In genomic region chr10:67912330-67912946, GRCh38 we compare ENCODE assay signal across 18 cellular contexts. TPM values are rescaled to one million over a fixed set of nuclear protein-coding genes. Genes with fewer than 3 reads are reported as not detected.
A peak's percentile ranks its signal among the peaks of the same experiment; 100 is the strongest.
DNase-seq lines count a peak whose midpoint lies in the region; ATAC-seq lines count a peak whose summit lies in the region.
"Had no signal": no experiment of that assay in that cellular context is flagged by ENCODE, and none has a peak within 500 bp of the region (broad histone marks: within the 10 kb centered on the region; RNA-seq: fewer than 3 reads in every experiment).

No MANE protein-coding gene starts in this region.

- no peak overlapping the region for H3K4ac ChIP-seq in mesenchymal stem cell (ENCODE audit: low read depth in 1 of 2, low read length in 2 of 2)

- intact Hi-C loops in activated CD4-positive, alpha-beta T cell treated with anti-CD3 and anti-CD28 coated beads for 36 hours (cut with DNase I, micrococcal nuclease), result no loop called here
- intact Hi-C loops in activated T-helper 1 cell treated with anti-CD3 and anti-CD28 coated beads, Interleukin-12 subunit alpha, Interleukin-12 subunit beta, Interleukin-2, Interleukin-4 antibody, amounts not matched to agents 30 ng/mL and 10 ng/mL and 1 ng/mL, durations not matched to agents 14 hours and 24 hours and 36 hours (cut with micrococcal nuclease), result no loop called here

- H3K4me1 ChIP-seq in mesenchymal stem cell (ENCODE audit: control insufficient read depth, insufficient read depth, low read depth, low read length), result no peaks in the 10 kb centered on the region
- H3K4me1 ChIP-seq: prostate gland had no signal

- no peak overlapping the region for H2BK5ac ChIP-seq in mesenchymal stem cell (ENCODE audit: low read depth, low read length, poor library complexity, severe bottlenecking)

- H3K27me3 Mint-ChIP-seq in activated CD4-positive, alpha-beta T cell treated with anti-CD3 and anti-CD28 coated beads for 36 hours, result no peaks in the 10 kb centered on the region
- H3K27me3 Mint-ChIP-seq in activated T-helper 1 cell treated with anti-CD3 and anti-CD28 coated beads, Interleukin-12 subunit alpha, Interleukin-12 subunit beta, Interleukin-2, Interleukin-4 antibody, amounts not matched to agents 30 ng/mL and 10 ng/mL and 1 ng/mL, durations not matched to agents 14 hours and 24 hours and 36 hours (ENCODE audit: insufficient read depth), result no peaks in the 10 kb centered on the region

- H3K36me3 Mint-ChIP-seq in activated CD4-positive, alpha-beta T cell treated with anti-CD3 and anti-CD28 coated beads for 36 hours (ENCODE audit: low read depth), result peaks cover 58% of the 10 kb centered on the region
- peaks cover 57% of the 10 kb centered on the region for H3K36me3 Mint-ChIP-seq in activated T-helper 1 cell treated with anti-CD3 and anti-CD28 coated beads, Interleukin-12 subunit alpha, Interleukin-12 subunit beta, Interleukin-2, Interleukin-4 antibody, amounts not matched to agents 30 ng/mL and 10 ng/mL and 1 ng/mL, durations not matched to agents 14 hours and 24 hours and 36 hours (ENCODE audit: low read depth)

- no peak overlapping the region for H2BK15ac ChIP-seq in mesenchymal stem cell (ENCODE audit: low read depth, poor library complexity, severe bottlenecking)

- no peak overlapping the region for H3K9ac ChIP-seq in mesenchymal stem cell (ENCODE audit: low read length)

- 85% methylated on average over 2 of the region's 2 CpGs for WGBS in mesenchymal stem cell

- no peak overlapping the region for H3K4me3 Mint-ChIP-seq in activated CD4-positive, alpha-beta T cell treated with anti-CD3 and anti-CD28 coated beads for 36 hours
- no peak overlapping the region for H3K4me3 Mint-ChIP-seq in activated T-helper 1 cell treated with anti-CD3 and anti-CD28 coated beads, Interleukin-12 subunit alpha, Interleukin-12 subunit beta, Interleukin-2, Interleukin-4 antibody, amounts not matched to agents 30 ng/mL and 10 ng/mL and 1 ng/mL, durations not matched to agents 14 hours and 24 hours and 36 hours

- CTCF ChIA-PET in activated CD4-positive, alpha-beta T cell treated with anti-CD3 and anti-CD28 coated beads for 36 hours (lab: Charles Lee), result interaction anchor here (0.7 to 1.7 kb wide), 4 partner anchors 18 to 243 kb away, joined by 3 to 5 read pairs (median 4); no protein-coding TSS in a partner anchor

- peaks cover 7% of the 10 kb centered on the region for H3K79me1 ChIP-seq in mesenchymal stem cell (replicated peaks; ENCODE audit: low read length, poor library complexity, severe bottlenecking)

- no peak overlapping the region for H2AFZ ChIP-seq in mesenchymal stem cell (ENCODE audit: low read depth, low read length)
- H2AFZ ChIP-seq: PC-9 had no signal

- peaks cover 35% of the 10 kb centered on the region for H3K4me1 Mint-ChIP-seq in activated CD4-positive, alpha-beta T cell treated with anti-CD3 and anti-CD28 coated beads for 36 hours
- peaks cover 16% of the 10 kb centered on the region for H3K4me1 Mint-ChIP-seq in activated T-helper 1 cell treated with anti-CD3 and anti-CD28 coated beads, Interleukin-12 subunit alpha, Interleukin-12 subunit beta, Interleukin-2, Interleukin-4 antibody, amounts not matched to agents 30 ng/mL and 10 ng/mL and 1 ng/mL, durations not matched to agents 14 hours and 24 hours and 36 hours (ENCODE audit: low read depth)

- H2BK12ac ChIP-seq in mesenchymal stem cell (ENCODE audit: low read length in 2 of 2), result no peak overlapping the region

- H3K27ac ChIP-seq in mesenchymal stem cell (ENCODE audit: low read length, poor library complexity, severe bottlenecking), result no peak overlapping the region
- H3K27ac ChIP-seq: coronary artery, epithelial cell of prostate, PC-9, prostate gland, VCaP had no signal

- no peaks in the 10 kb centered on the region for H3K9me3 ChIP-seq in mesenchymal stem cell (ENCODE audit: control insufficient read depth, low read length)
- H3K9me3 ChIP-seq: prostate gland had no signal

- H3K9me3 Mint-ChIP-seq in activated CD4-positive, alpha-beta T cell treated with anti-CD3 and anti-CD28 coated beads for 36 hours (ENCODE audit: low read depth), result no peaks in the 10 kb centered on the region
- no peaks in the 10 kb centered on the region for H3K9me3 Mint-ChIP-seq in activated T-helper 1 cell treated with anti-CD3 and anti-CD28 coated beads, Interleukin-12 subunit alpha, Interleukin-12 subunit beta, Interleukin-2, Interleukin-4 antibody, amounts not matched to agents 30 ng/mL and 10 ng/mL and 1 ng/mL, durations not matched to agents 14 hours and 24 hours and 36 hours

- no peak overlapping the region for H3K4me2 ChIP-seq in mesenchymal stem cell (ENCODE audit: low read length, poor library complexity, severe bottlenecking)
- H3K4me2 ChIP-seq: PC-9 had no signal

- no peak overlapping the region for H3K14ac ChIP-seq in mesenchymal stem cell (ENCODE audit: low read length in 2 of 2)

- H3K27ac Mint-ChIP-seq in activated CD4-positive, alpha-beta T cell treated with anti-CD3 and anti-CD28 coated beads for 36 hours, result peak overlapping the region; percentile 68
- H3K27ac Mint-ChIP-seq in activated T-helper 1 cell treated with anti-CD3 and anti-CD28 coated beads, Interleukin-12 subunit alpha, Interleukin-12 subunit beta, Interleukin-2, Interleukin-4 antibody, amounts not matched to agents 30 ng/mL and 10 ng/mL and 1 ng/mL, durations not matched to agents 14 hours and 24 hours and 36 hours, result peak overlapping the region; percentile 54

- H3K27me3 ChIP-seq in mesenchymal stem cell (ENCODE audit: control insufficient read depth in 1 of 2, insufficient read depth in 1 of 2, low read length in 2 of 2), result no peaks in the 10 kb centered on the region

- H2BK120ac ChIP-seq in mesenchymal stem cell (ENCODE audit: low read depth, low read length), result no peak overlapping the region

- no peak overlapping the region for H4K8ac ChIP-seq in mesenchymal stem cell (ENCODE audit: low read length)

- POLR2A ChIA-PET in activated CD4-positive, alpha-beta T cell treated with anti-CD3 and anti-CD28 coated beads for 36 hours (lab: Charles Lee), result interaction anchor here (0.6 kb wide), 1 partner anchor 8 kb away, joined by 5 read pairs; no protein-coding TSS in a partner anchor

- no peak for DNase-seq in activated CD4-positive, alpha-beta T cell treated with anti-CD3 and anti-CD28 coated beads for 36 hours
- DNase-seq in activated CD4-positive, alpha-beta T cell treated with anti-CD3 and anti-CD28 coated beads for 1 hour, result no peak
- DNase-seq in GM03348 (ENCODE audit: low spot score), result peak; percentile 38
- DNase-seq in activated T-helper 1 cell treated with anti-CD3 and anti-CD28 coated beads, Interleukin-12 subunit alpha, Interleukin-12 subunit beta, Interleukin-2, Interleukin-4 antibody, amounts not matched to agents 30 ng/mL and 10 ng/mL and 1 ng/mL, durations not matched to agents 14 hours and 24 hours and 36 hours (ENCODE audit: low spot score), result no peak
- DNase-seq in mesenchymal stem cell, result peak; percentile 21
- DNase-seq in kidney glomerular epithelial cell (lab: John Stamatoyannopoulos, UW), result no peak
- DNase-seq: 8988T; activated CD8-positive, alpha-beta memory T cell treated with anti-CD3 and anti-CD28 coated beads, Interleukin-2, amount 50 U/mL, for 48 hours; amygdala; NCI-H1694; PC-9; substantia nigra had no signal

- peaks cover 14 to 93% of the 10 kb centered on the region in 2 experiments for H3K36me3 ChIP-seq in mesenchymal stem cell (ENCODE audit: control insufficient read depth in 1 of 2, insufficient read depth in 2 of 2, low read depth in 1 of 2, low read length in 2 of 2)

- peak; percentile 56 for ATAC-seq in activated CD4-positive, alpha-beta T cell treated with anti-CD3 and anti-CD28 coated beads for 36 hours
- ATAC-seq in GM18868 (IDR thresholded peaks at IDR 0.05; ENCODE audit: unreplicated experiment), result no peak
- ATAC-seq in HG02623 (IDR thresholded peaks at IDR 0.05; ENCODE audit: unreplicated experiment), result no peak

- no peak overlapping the region for H3K4me3 ChIP-seq in mesenchymal stem cell (ENCODE audit: insufficient read depth in 1 of 2, low read depth in 1 of 2, low read length in 2 of 2)
- H3K4me3 ChIP-seq: coronary artery, PC-9, prostate gland had no signal

- H3K23ac ChIP-seq in mesenchymal stem cell (ENCODE audit: low read length in 2 of 2), result no peak overlapping the region

- no peak overlapping the region for H4K91ac ChIP-seq in mesenchymal stem cell (ENCODE audit: low read length)

- H3K18ac ChIP-seq in mesenchymal stem cell (ENCODE audit: low read depth in 1 of 2, low read length in 2 of 2), result no peak overlapping the region

- no peak overlapping the region for H2AK5ac ChIP-seq in mesenchymal stem cell (ENCODE audit: low read length, severe bottlenecking)

RNA-seq across cellular contexts. Expression of gene SIRT1, which starts 28.0 kb away (rescaled TPM):
- total RNA-seq in activated CD4-positive, alpha-beta T cell treated with anti-CD3 and anti-CD28 coated beads for 36 hours, result 10 to 100 TPM; 19.6 to 23.5 TPM
- total RNA-seq in activated T-helper 1 cell treated with anti-CD3 and anti-CD28 coated beads, Interleukin-12 subunit alpha, Interleukin-12 subunit beta, Interleukin-2, Interleukin-4 antibody, amounts not matched to agents 30 ng/mL and 10 ng/mL and 1 ng/mL, durations not matched to agents 14 hours and 24 hours and 36 hours, result 27.4 and 29.3 TPM in 2 replicates
- polyA plus RNA-seq in mesenchymal stem cell (2013, experiment 1 of 2), result 6.7 TPM
- polyA plus RNA-seq in mesenchymal stem cell (2013, experiment 2 of 2), result 8.2 TPM

Comparison
In these comparisons a context has a peak if more than half of its experiments do, and no peak if none do; other contexts are left out.
1. DNase-seq: peak in GM03348 (single experiment) and mesenchymal stem cell (single experiment); none in activated CD4-positive, alpha-beta T cell treated with anti-CD3 and anti-CD28 coated beads for 36 hours (single experiment), activated CD4-positive, alpha-beta T cell treated with anti-CD3 and anti-CD28 coated beads for 1 hour (single experiment), activated T-helper 1 cell treated with anti-CD3 and anti-CD28 coated beads, Interleukin-12 subunit alpha, Interleukin-12 subunit beta, Interleukin-2, Interleukin-4 antibody, amounts not matched to agents 30 ng/mL and 10 ng/mL and 1 ng/mL, durations not matched to agents 14 hours and 24 hours and 36 hours (single experiment) and kidney glomerular epithelial cell (single experiment).